In the genomic region with DNA sequence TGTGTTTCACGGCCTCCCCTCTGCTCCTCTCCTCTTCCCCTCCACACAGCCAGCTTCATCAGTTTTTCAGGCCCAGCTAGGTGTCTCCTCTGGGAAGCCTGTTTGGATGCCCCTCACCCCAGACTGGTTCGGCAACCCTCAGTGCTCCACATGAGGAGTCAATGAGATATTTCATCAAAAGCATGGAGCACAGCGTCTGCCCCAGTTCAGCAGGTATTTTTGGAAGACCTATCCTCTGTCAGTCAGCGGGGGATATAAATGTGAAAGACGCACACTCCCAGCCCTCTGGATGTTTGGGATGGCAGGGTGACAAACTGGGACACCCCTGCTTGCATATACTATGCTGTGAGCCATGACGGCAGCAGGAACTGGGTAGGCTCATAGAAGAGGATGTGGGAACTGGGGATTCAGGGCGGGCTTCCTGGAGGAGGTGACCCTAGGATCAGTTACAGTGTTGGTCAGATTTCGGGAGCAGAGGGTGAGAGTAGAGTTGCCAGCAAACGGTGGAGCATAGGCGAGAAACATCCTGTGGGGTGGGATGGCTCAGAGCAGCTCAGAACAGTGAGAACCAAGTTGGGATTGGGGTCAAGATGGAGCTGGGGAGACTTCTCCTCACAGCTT, we compare ENCODE assay signal across 14 cellular contexts. TPM values are rescaled to one million over a fixed set of nuclear protein-coding genes. Genes with fewer than 3 reads are reported as not detected.
A peak's percentile ranks its signal among the peaks of the same experiment; 100 is the strongest.
DNase-seq lines count a peak whose midpoint lies in the region; ATAC-seq and TF ChIP-seq lines count a peak whose summit lies in the region.
"Had no signal": no experiment of that assay in that cellular context is flagged by ENCODE, and none has a peak within 500 bp of the region (broad histone marks: within the 10 kb centered on the region; RNA-seq: fewer than 3 reads in every experiment).

No MANE protein-coding gene starts in this region.

- DNase-seq in activated naive CD4-positive, alpha-beta T cell treated with anti-CD3 and anti-CD28 coated beads, Interleukin-2, amount 10 ng/mL, durations not matched to agents 7 days and 5 days: no peak
- DNase-seq in activated naive CD4-positive, alpha-beta T cell treated with Interleukin-2 at 50 U/mL for 16 hours: no peak
- no peak for DNase-seq in activated CD8-positive, alpha-beta T cell treated with anti-CD3 and anti-CD28 coated beads for 36 hours
- DNase-seq in epithelial cell of esophagus (ENCODE audit: low read depth) (peak; percentile 11), thoracic aorta (ENCODE audit: low spot score) (no peak)
- DNase-seq: H7, NCI-H2081 treated with DMSO at 0.1 percent for 48 hours, Peyer's patch had no signal

- H3K36me3 Mint-ChIP-seq in activated naive CD4-positive, alpha-beta T cell treated with anti-CD3 and anti-CD28 coated beads, Interleukin-2, amount 10 ng/mL, durations not matched to agents 7 days and 5 days: peaks cover 12% of the 10 kb centered on the region
- peaks cover 10% of the 10 kb centered on the region for H3K36me3 Mint-ChIP-seq in activated CD8-positive, alpha-beta T cell treated with anti-CD3 and anti-CD28 coated beads for 36 hours (ENCODE audit: low read depth)

- H3K4me3 ChIP-seq in epithelial cell of esophagus (ENCODE audit: low read length) (no peak overlapping the region), thoracic aorta (no peak overlapping the region)
- H3K4me3 ChIP-seq: Peyer's patch, skin epidermis had no signal

- ATAC-seq in activated CD8-positive, alpha-beta T cell treated with anti-CD3 and anti-CD28 coated beads for 36 hours: no peak
- ATAC-seq in thoracic aorta (ENCODE audit: insufficient number of reproducible peaks, low FRiP score, low read depth): no peak
- ATAC-seq in HG02763 (IDR thresholded peaks at IDR 0.05; ENCODE audit: unreplicated experiment): no peak
- ATAC-seq in HG02571 (IDR thresholded peaks at IDR 0.05; ENCODE audit: unreplicated experiment): no peak
- ATAC-seq in GM21528 (IDR thresholded peaks at IDR 0.05; ENCODE audit: low FRiP score, unreplicated experiment): no peak

- peak overlapping the region; percentile 19 to 29 for H3K27ac ChIP-seq in thoracic aorta
- H3K27ac ChIP-seq: Peyer's patch had no signal

- H3K27me3 Mint-ChIP-seq in activated naive CD4-positive, alpha-beta T cell treated with anti-CD3 and anti-CD28 coated beads, Interleukin-2, amount 10 ng/mL, durations not matched to agents 7 days and 5 days: no peaks in the 10 kb centered on the region
- H3K27me3 Mint-ChIP-seq in activated CD8-positive, alpha-beta T cell treated with anti-CD3 and anti-CD28 coated beads for 36 hours: no peaks in the 10 kb centered on the region
- H3K27me3 Mint-ChIP-seq: stimulated activated memory B cell treated with anti-CD40 and anti-IgM and Interleukin-4, amounts not matched to agents 10 μg/mL and 1 μg/mL and 100 μg/mL, for 72 hours had no signal

- POLR2A ChIA-PET in activated CD8-positive, alpha-beta T cell treated with anti-CD3 and anti-CD28 coated beads for 36 hours (lab: Charles Lee): no interaction called here

- CTCF ChIA-PET in activated naive CD4-positive, alpha-beta T cell treated with anti-CD3 and anti-CD28 coated beads, Interleukin-2, amount 10 ng/mL, durations not matched to agents 7 days and 5 days (lab: Charles Lee): interaction anchor here (0.7 to 2.2 kb wide), 3 partner anchors 16 to 43 kb away, joined by 3 to 13 read pairs (median 3); a partner anchor contains a TSS
- CTCF ChIA-PET in activated CD8-positive, alpha-beta T cell treated with anti-CD3 and anti-CD28 coated beads for 36 hours (lab: Charles Lee): interaction anchor here (1.7 to 3.8 kb wide), 2 partner anchors 18 to 43 kb away, joined by 3 to 27 read pairs; a partner anchor contains a TSS

- H3K4me1 Mint-ChIP-seq in activated naive CD4-positive, alpha-beta T cell treated with anti-CD3 and anti-CD28 coated beads, Interleukin-2, amount 10 ng/mL, durations not matched to agents 7 days and 5 days: peaks cover 29% of the 10 kb centered on the region
- H3K4me1 Mint-ChIP-seq in activated CD8-positive, alpha-beta T cell treated with anti-CD3 and anti-CD28 coated beads for 36 hours (ENCODE audit: low read depth): peaks cover 34% of the 10 kb centered on the region
- H3K4me1 Mint-ChIP-seq: stimulated activated memory B cell treated with anti-CD40 and anti-IgM and Interleukin-4, amounts not matched to agents 10 μg/mL and 1 μg/mL and 100 μg/mL, for 72 hours had no signal

- H3K9me3 Mint-ChIP-seq in activated naive CD4-positive, alpha-beta T cell treated with anti-CD3 and anti-CD28 coated beads, Interleukin-2, amount 10 ng/mL, durations not matched to agents 7 days and 5 days: no peaks in the 10 kb centered on the region
- no peaks in the 10 kb centered on the region for H3K9me3 Mint-ChIP-seq in activated CD8-positive, alpha-beta T cell treated with anti-CD3 and anti-CD28 coated beads for 36 hours
- H3K9me3 Mint-ChIP-seq: mesothelial cell of epicardium; stimulated activated memory B cell treated with anti-CD40 and anti-IgM and Interleukin-4, amounts not matched to agents 10 μg/mL and 1 μg/mL and 100 μg/mL, for 72 hours had no signal

- H3K27ac Mint-ChIP-seq in activated naive CD4-positive, alpha-beta T cell treated with anti-CD3 and anti-CD28 coated beads, Interleukin-2, amount 10 ng/mL, durations not matched to agents 7 days and 5 days: no peak overlapping the region
- peak overlapping the region; percentile 86 for H3K27ac Mint-ChIP-seq in activated CD8-positive, alpha-beta T cell treated with anti-CD3 and anti-CD28 coated beads for 36 hours
- H3K27ac Mint-ChIP-seq: mesothelial cell of epicardium; stimulated activated memory B cell treated with anti-CD40 and anti-IgM and Interleukin-4, amounts not matched to agents 10 μg/mL and 1 μg/mL and 100 μg/mL, for 72 hours had no signal

- no peaks in the 10 kb centered on the region for H3K27me3 ChIP-seq in thoracic aorta (replicated peaks; ENCODE audit: insufficient read depth)
- H3K27me3 ChIP-seq: Peyer's patch had no signal

- no peak for TF ChIP-seq CTCF in activated CD8-positive, alpha-beta T cell treated with anti-CD3 and anti-CD28 coated beads for 36 hours (IDR thresholded peaks at IDR 0.05)
- no peak for TF ChIP-seq CTCF in epithelial cell of esophagus (IDR thresholded peaks at IDR 0.05; ENCODE audit: insufficient read depth, low read depth, low read length, missing control alignments)
- TF ChIP-seq CTCF in thoracic aorta (IDR thresholded peaks at IDR 0.05): no peak

- no peaks in the 10 kb centered on the region for H3K9me3 ChIP-seq in thoracic aorta
- H3K9me3 ChIP-seq: Peyer's patch had no signal

- intact Hi-C loops in activated CD8-positive, alpha-beta T cell treated with anti-CD3 and anti-CD28 coated beads for 36 hours (cut with micrococcal nuclease): loop anchor here (5.0 kb wide), 1 partner anchor 42 kb away; a partner anchor contains a TSS

- H3K4me1 ChIP-seq in thoracic aorta (ENCODE audit: control insufficient read depth in 1 of 2, low read depth in 2 of 2): peaks cover 5 to 22% of the 10 kb centered on the region in 2 donors

- H3K4me3 Mint-ChIP-seq in activated naive CD4-positive, alpha-beta T cell treated with anti-CD3 and anti-CD28 coated beads, Interleukin-2, amount 10 ng/mL, durations not matched to agents 7 days and 5 days: peak overlapping the region; percentile 1
- H3K4me3 Mint-ChIP-seq in activated CD8-positive, alpha-beta T cell treated with anti-CD3 and anti-CD28 coated beads for 36 hours: no peak overlapping the region
- H3K4me3 Mint-ChIP-seq: mesothelial cell of epicardium; stimulated activated memory B cell treated with anti-CD40 and anti-IgM and Interleukin-4, amounts not matched to agents 10 μg/mL and 1 μg/mL and 100 μg/mL, for 72 hours had no signal

- no peaks in the 10 kb centered on the region for H3K36me3 ChIP-seq in thoracic aorta
- H3K36me3 ChIP-seq: Peyer's patch had no signal

RNA-seq across cellular contexts. Expression of a gene that starts 42.9 kb away (rescaled TPM):
- total RNA-seq in activated CD8-positive, alpha-beta T cell treated with anti-CD3 and anti-CD28 coated beads for 36 hours: 10 to 100 TPM; 14.9 to 17.2 TPM
- 10 to 100 TPM; 15.2 to 23.2 TPM for total RNA-seq in thoracic aorta
